In genomic region chr11:75547617-75548054, GRCh38 we compare ENCODE assay signal across 9 cellular contexts. TPM values are rescaled to one million over a fixed set of nuclear protein-coding genes. Genes with fewer than 3 reads are reported as not detected.
DNase-seq lines count a peak whose midpoint lies in the region; ATAC-seq and TF ChIP-seq lines count a peak whose summit lies in the region.
"Had no signal": no experiment of that assay in that cellular context is flagged by ENCODE, and none has a peak within 500 bp of the region (broad histone marks: within the 10 kb centered on the region; RNA-seq: fewer than 3 reads in every experiment).

No MANE protein-coding gene starts in this region.

- H3K23me2 ChIP-seq in H9 (ENCODE audit: insufficient read length, low read depth, low read length, poor library complexity, severe bottlenecking), result no peaks in the 10 kb centered on the region

- H2BK120ac ChIP-seq in H9 (ENCODE audit: low read depth, low read length, poor library complexity, severe bottlenecking), result no peak overlapping the region

- WGBS in H9 (ENCODE audit: extremely low coverage, insufficient read length, low lambda C conversion rate), result no CpG with 5 or more reads among the region's 7 CpGs

- no peak overlapping the region; a peak in 1 of 5 replicates for H3K4me3 Mint-ChIP-seq in H9

- H4K5ac ChIP-seq in H9 (ENCODE audit: insufficient read length, low read depth, low read length), result no peak overlapping the region

- H3K18ac ChIP-seq in H9 (ENCODE audit: insufficient read length, low read depth, low read length), result peak overlapping the region; percentile 85

- H4K8ac ChIP-seq in H9 (replicated peaks; ENCODE audit: insufficient read length, low read depth, low read length), result no peak overlapping the region

- no peak overlapping the region for H2BK15ac ChIP-seq in H9 (ENCODE audit: low read depth, low read length)

- H2AK5ac ChIP-seq in H9 (ENCODE audit: insufficient read length, low read length), result no peak overlapping the region

- no peaks in the 10 kb centered on the region for H3K79me1 ChIP-seq in H9 (ENCODE audit: insufficient read depth, low read depth, low read length, poor library complexity, severe bottlenecking)

- H3K4me1 ChIP-seq in H9 (ENCODE audit: insufficient read depth, low read length), result no peaks in the 10 kb centered on the region
- H3K4me1 ChIP-seq in OCI-LY1 (ENCODE audit: insufficient read depth, low read length, severe bottlenecking), result no peaks in the 10 kb centered on the region

- no peaks in the 10 kb centered on the region for H3F3A ChIP-seq in OCI-LY1 (ENCODE audit: insufficient read depth, low read length)

- H3K27ac Mint-ChIP-seq in H9, result peak overlapping the region; percentile 33 to 98 (median 90); a peak in 4 of 7 replicates

- peak; percentile 50 for DNase-seq in COLO668 (lab: John Stamatoyannopoulos, UW; ENCODE audit: unreplicated experiment)
- DNase-seq in H9, result peak; percentile 85
- DNase-seq in T47D (ENCODE audit: low read depth in 1 of 2, low spot score in 1 of 2), result peak; percentile 75 to 89
- peak; percentile 92 for DNase-seq in iPS-NIHi7 (ENCODE audit: extremely low spot score)
- DNase-seq in stimulated activated CD8-positive, alpha-beta memory T cell treated with anti-CD3 and anti-CD28 coated beads, Interleukin-4, amount 100 ng/mL, for 48 hours, result peak; percentile 71
- DNase-seq in occipital lobe (lab: John Stamatoyannopoulos, UW), result no peak

- H3K4me1 Mint-ChIP-seq in H9, result peaks cover 6 to 11% of the 10 kb centered on the region in 2 experiments

- H3K4me3 ChIP-seq in OCI-LY1 (ENCODE audit: low read depth, low read length, poor library complexity, severe bottlenecking), result no peak overlapping the region
- H3K4me3 ChIP-seq: SK-N-MC had no signal

- H3K9me3 Mint-ChIP-seq in H9, result peaks cover 0 to 3% of the 10 kb centered on the region in 2 experiments; a peak in 1 of 5 replicates

- in situ Hi-C loops in T47D (cut with HindIII; ENCODE audit: low pct_unique_long_range_greater_than_20kb, low sequenced_read_pairs), result no loop called here

- no peak overlapping the region for H3K4me2 ChIP-seq in H9 (ENCODE audit: insufficient read depth, insufficient read length, low read length)
- H3K4me2 ChIP-seq in OCI-LY1 (ENCODE audit: low read length), result no peak overlapping the region

- H3K79me2 ChIP-seq in H9 (ENCODE audit: insufficient read depth, low read length), result no peaks in the 10 kb centered on the region
- no peaks in the 10 kb centered on the region for H3K79me2 ChIP-seq in OCI-LY1 (ENCODE audit: insufficient read depth, low read length)

- H2AFZ ChIP-seq in H9 (ENCODE audit: low read length) (no peak overlapping the region), OCI-LY1 (ENCODE audit: low read length) (no peak overlapping the region)

- no peak overlapping the region for H2BK20ac ChIP-seq in H9 (ENCODE audit: low read depth, low read length, poor library complexity, severe bottlenecking)

- H3K9ac ChIP-seq in H9 (ENCODE audit: extremely low read depth, insufficient read length, low read length) (no peak overlapping the region), OCI-LY1 (ENCODE audit: low read length) (no peak overlapping the region)

- no peak overlapping the region for H3T11ph ChIP-seq in H9 (ENCODE audit: low read length)

- H3K27me3 Mint-ChIP-seq in H9 (ENCODE audit: low read depth), result peaks cover 4% of the 10 kb centered on the region; the same call in 1 of the 2 replicates

- peak; percentile 91 for TF ChIP-seq CTCF in H9 (conservative IDR thresholded peaks at IDR 0.05)
- TF ChIP-seq CTCF in OCI-LY1 (IDR thresholded peaks at IDR 0.05; ENCODE audit: low read length), result peak; percentile 70

- no peak overlapping the region for H3K56ac ChIP-seq in H9 (ENCODE audit: insufficient read length, low read depth, low read length)

- no peaks in the 10 kb centered on the region for H3K36me3 ChIP-seq in OCI-LY1 (ENCODE audit: insufficient read depth, low read length)

- no peak for ATAC-seq in GM21786 (IDR thresholded peaks at IDR 0.05; ENCODE audit: unreplicated experiment)

- H3K9me3 ChIP-seq in H9 (ENCODE audit: control insufficient read depth, low read depth, low read length) (no peaks in the 10 kb centered on the region), OCI-LY1 (ENCODE audit: low read length) (no peaks in the 10 kb centered on the region)

- no peak overlapping the region for H3K4ac ChIP-seq in H9 (ENCODE audit: low read depth, low read length)

- H3K27ac ChIP-seq in H9 (ENCODE audit: insufficient read length, low read depth, low read length), result no peak overlapping the region
- no peak overlapping the region for H3K27ac ChIP-seq in OCI-LY1 (ENCODE audit: low read depth, low read length, poor library complexity, severe bottlenecking)
- H3K27ac ChIP-seq: SK-N-MC had no signal

- no peak overlapping the region for H3K23ac ChIP-seq in H9 (ENCODE audit: insufficient read length, low read depth, low read length)

- peaks cover 0 to 4% (median 0%) of the 10 kb centered on the region in 3 experiments; a peak in 1 of 7 replicates for H3K36me3 Mint-ChIP-seq in H9 (ENCODE audit: insufficient read depth in 1 of 3, low read depth in 3 of 3)

- no peaks in the 10 kb centered on the region for H3K27me3 ChIP-seq in H9 (ENCODE audit: insufficient read depth, low read length)
- peaks cover 9% of the 10 kb centered on the region; the same call in 1 of the 2 replicates for H3K27me3 ChIP-seq in OCI-LY1 (ENCODE audit: insufficient read depth, low read length)

- H3K9me2 ChIP-seq in OCI-LY1 (ENCODE audit: low read depth, low read length), result no peaks in the 10 kb centered on the region

- no peak overlapping the region for H2BK5ac ChIP-seq in H9 (ENCODE audit: insufficient read length, low read length)

- H4K20me1 ChIP-seq in H9 (ENCODE audit: control insufficient read depth, insufficient read depth, insufficient read length), result no peaks in the 10 kb centered on the region
- H4K20me1 ChIP-seq in OCI-LY1 (ENCODE audit: insufficient read depth, low read length), result no peaks in the 10 kb centered on the region

- peak overlapping the region; percentile 76; the same call in 1 of the 2 replicates for H3K14ac ChIP-seq in H9 (ENCODE audit: insufficient read depth, low read length)

- H2BK12ac ChIP-seq in H9 (ENCODE audit: insufficient read length, low read depth, low read length), result no peak overlapping the region

- H4K91ac ChIP-seq in H9 (ENCODE audit: insufficient read length, low read depth, low read length), result peak overlapping the region; percentile 17

RNA-seq across cellular contexts. Expression of gene SERPINH1, which starts 14.4 kb away (rescaled TPM):
- total RNA-seq in H9 (2021) (253 and 263 TPM in 2 replicates), occipital lobe (29.3 TPM)

RNA-seq across cellular contexts. Expression of gene GDPD5, which starts 21.9 kb away (rescaled TPM):
- 6.9 and 7.8 TPM in 2 replicates for total RNA-seq in H9 (2021)
- total RNA-seq in occipital lobe, result 9.8 TPM
